In the genomic region with DNA sequence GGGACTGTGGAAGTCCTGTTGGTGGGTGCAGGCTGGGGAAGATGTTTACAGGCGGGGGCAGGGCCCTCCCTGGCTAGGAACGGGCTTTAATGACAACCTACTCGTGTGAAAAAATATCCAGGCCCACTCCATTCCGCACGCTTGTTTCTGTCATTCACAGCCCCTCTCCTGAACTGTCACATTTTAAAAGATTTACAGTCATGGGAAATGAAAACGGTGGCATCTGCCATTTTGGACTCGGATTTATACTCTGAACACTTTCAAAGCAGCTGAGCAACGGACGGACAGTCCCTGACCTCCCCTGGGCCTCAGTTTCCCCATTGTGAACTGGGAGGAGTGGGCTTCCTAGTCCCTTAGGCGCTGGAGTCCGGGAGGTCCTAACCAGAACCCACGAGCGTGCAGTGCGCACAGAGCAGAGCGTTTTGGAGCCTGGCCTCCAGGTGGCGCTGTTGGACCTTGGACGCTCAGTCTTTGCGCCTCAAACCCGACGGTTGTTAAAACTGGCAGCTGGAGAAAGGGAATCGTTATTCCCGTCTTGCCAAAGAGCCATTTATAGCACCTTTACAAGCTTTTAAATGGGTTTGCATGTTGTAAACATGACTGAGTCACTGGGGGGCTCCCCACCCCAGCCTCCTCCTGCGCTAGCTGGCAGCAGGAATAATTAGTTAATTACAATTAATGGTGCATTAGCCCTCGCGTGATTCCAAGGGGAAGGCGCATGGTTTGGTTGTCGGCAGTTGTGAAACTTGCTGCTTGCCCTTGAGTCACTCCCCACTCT, we compare ENCODE assay signal across 8 cellular contexts.
DNase-seq lines count a peak whose midpoint lies in the region; ATAC-seq and TF ChIP-seq lines count a peak whose summit lies in the region.

No MANE protein-coding gene starts in this region.

- no peak overlapping the region for H2AFZ ChIP-seq in GM23248

- ATAC-seq in right lobe of liver (peak; percentile 71 to 90 (median 86)), GM21526 (IDR thresholded peaks at IDR 0.05; ENCODE audit: low FRiP score, unreplicated experiment) (no peak)

- H3K4me3 ChIP-seq in GM23248 = no peak overlapping the region
- no peak overlapping the region for H3K4me3 ChIP-seq in coronary artery
- no peak overlapping the region for H3K4me3 ChIP-seq in right lobe of liver

- WGBS in GM23248 (ENCODE audit: low coverage in 1 of 2, low lambda C conversion rate in 2 of 2, missing lambda C conversion rate in 2 of 2), 2 experiments = 21 to 22% methylated on average over 27 of the region's 27 CpGs
- 26% methylated on average over 13 of the region's 27 CpGs for WGBS in right lobe of liver (ENCODE audit: insufficient coverage, low coverage, low lambda C conversion rate, missing lambda C conversion rate)

- no peaks in the 10 kb centered on the region for H3K9me2 ChIP-seq in GM23248 (ENCODE audit: insufficient read depth)

- no peaks in the 10 kb centered on the region for H3F3A ChIP-seq in GM23248 (ENCODE audit: insufficient read depth)

- H3K9ac ChIP-seq in GM23248 = no peak overlapping the region

- H3K27me3 ChIP-seq in GM23248 (replicated peaks; ENCODE audit: insufficient read depth) (no peaks in the 10 kb centered on the region), right lobe of liver (no peaks in the 10 kb centered on the region)

- no peaks in the 10 kb centered on the region for H3K4me1 ChIP-seq in GM23248 (ENCODE audit: insufficient read depth)
- no peaks in the 10 kb centered on the region for H3K4me1 ChIP-seq in right lobe of liver

- H4K20me1 ChIP-seq in GM23248 (ENCODE audit: insufficient read depth) = no peaks in the 10 kb centered on the region

- intact Hi-C loops in right lobe of liver (cut with DNase I) = no loop called here

- DNase-seq in AG08395 (ENCODE audit: low spot score) (peak; percentile 76), GM23248 (peak; percentile 88), NCI-H460 (ENCODE audit: extremely low read depth, low read depth) (peak; percentile 66), coronary artery (ENCODE audit: low spot score) (no peak), right lobe of liver (peak; percentile 83 to 86 (median 84))
- peak; percentile 88 for DNase-seq in activated CD4-positive, alpha-beta T cell treated with anti-CD3 and anti-CD28 coated beads for 48 hours
- peak; percentile 57 to 75 (median 62) for DNase-seq in stimulated activated CD4-positive, alpha-beta T cell treated with anti-CD3 and anti-CD28 coated beads, TNF-alpha, amount 100 ng/mL, for 24 hours (ENCODE audit: low read depth in 3 of 3)

- TF ChIP-seq CTCF in coronary artery (IDR thresholded peaks at IDR 0.05) = peak; percentile 82
- TF ChIP-seq CTCF in right lobe of liver (IDR thresholded peaks at IDR 0.05) = peak; percentile 90 to 96 (median 93)

- H3K79me2 ChIP-seq in GM23248 (ENCODE audit: insufficient read depth) = no peaks in the 10 kb centered on the region

- H3K4me2 ChIP-seq in GM23248 (ENCODE audit: unreplicated experiment) = no peak overlapping the region

- H3K9me3 ChIP-seq in GM23248 (ENCODE audit: low read depth) (no peaks in the 10 kb centered on the region), right lobe of liver (no peaks in the 10 kb centered on the region)

- H3K27ac ChIP-seq in GM23248 (no peak overlapping the region), coronary artery (peak overlapping the region in 1 of 2 donors; percentile 0), right lobe of liver (no peak overlapping the region)

- no peak for TF ChIP-seq POLR2A in right lobe of liver (IDR thresholded peaks at IDR 0.05)

- in situ Hi-C loops in GM23248 (cut with MboI) = loop anchor here (10.0 kb wide), 1 partner anchor 407 kb away; no protein-coding TSS in a partner anchor

- no peaks in the 10 kb centered on the region for H3K36me3 ChIP-seq in GM23248 (ENCODE audit: low read depth)
- no peaks in the 10 kb centered on the region for H3K36me3 ChIP-seq in right lobe of liver
